ENCODE assay signal across 36 cellular contexts in genomic region chrY:14905894-14906293, GRCh38.
"Had no signal": no experiment of that assay in that cellular context is flagged by ENCODE, and none has a peak within 500 bp of the region (broad histone marks: within the 10 kb centered on the region; RNA-seq: fewer than 3 reads in every experiment).

No MANE protein-coding gene starts in this region.

- H3K4me1 ChIP-seq: adrenal gland, body of pancreas, breast epithelium had no signal

- FAIRE-seq: astrocyte, TTC549 had no signal

- H3K27ac ChIP-seq: adrenal gland, body of pancreas, brain microvascular endothelial cell, breast epithelium, cardiac muscle cell, VCaP had no signal

- ATAC-seq: activated CD8-positive, alpha-beta T cell treated with anti-CD3 and anti-CD28 coated beads for 36 hours; activated naive CD4-positive, alpha-beta T cell treated with anti-CD3 and anti-CD28 coated beads, Interleukin-2, amount 50 U/mL, for 72 hours; activated T-cell treated with anti-CD3 and anti-CD28 coated beads, Interleukin-2, amount 50 U/mL, for 4 hours; activated T-cell treated with anti-CD3 and anti-CD28 coated beads, Interleukin-2, amount 50 U/mL, for 72 hours; activated T-helper 17 cell treated with anti-CD3 and anti-CD28 coated beads, Interleukin-2, amount 50 U/mL, for 72 hours; body of pancreas had no signal

- H3K9me3 ChIP-seq: adrenal gland, body of pancreas, breast epithelium had no signal

- H3K27me3 ChIP-seq: adrenal gland, body of pancreas, brain microvascular endothelial cell, breast epithelium, cardiac muscle cell had no signal

- DNase-seq: activated B cell treated with CpG ODN at 0.5 μM for 24 hours; activated CD4-positive, alpha-beta memory T cell treated with anti-CD3 and anti-CD28 coated beads for 36 hours; activated CD4-positive, alpha-beta T cell treated with anti-CD3 and anti-CD28 coated beads for 4 hours; activated CD4-positive, alpha-beta T cell treated with anti-CD3 and anti-CD28 coated beads, Interleukin-2, amount 10 ng/mL, durations not matched to agents 24 days and 14 days; activated CD4-positive, alpha-beta T cell treated with anti-CD3 and anti-CD28 coated beads, Interleukin-2, amount 50 U/mL, for 1 hour; activated CD4-positive, alpha-beta T cell treated with anti-CD3 and anti-CD28 coated beads, Interleukin-2, amount 50 U/mL, for 4 hours; activated CD4-positive, CD25-positive, alpha-beta regulatory T cell treated with anti-CD3 and anti-CD28 coated beads, Interleukin-2, amount 50 U/mL, for 72 hours; activated CD8-positive, alpha-beta memory T cell treated with anti-CD3 and anti-CD28 coated beads, Interleukin-2, amount 50 U/mL, for 4 hours; activated CD8-positive, alpha-beta T cell treated with anti-CD3 and anti-CD28 coated beads for 36 hours; activated effector memory CD4-positive, alpha-beta T cell treated with anti-CD3 and anti-CD28 coated beads, Interleukin-2, amount 50 U/mL, for 16 hours; activated gamma-delta T cell treated with Interleukin-2 at 50 U/mL for 16 hours; activated naive CD4-positive, alpha-beta T cell; activated naive CD4-positive, alpha-beta T cell treated with anti-CD3 and anti-CD28 coated beads for 36 hours; activated naive CD4-positive, alpha-beta T cell treated with anti-CD3 and anti-CD28 coated beads, Interleukin-2, amount 50 U/mL, for 16 hours; activated naive CD8-positive, alpha-beta T cell treated with anti-CD3 and anti-CD28 coated beads for 36 hours; activated T-cell treated with anti-CD3 and anti-CD28 coated beads for 4 hours; activated T-cell treated with anti-CD3 and anti-CD28 coated beads, Interleukin-2, amount 50 U/mL, for 1 hour; activated T-cell treated with anti-CD3 and anti-CD28 coated beads, Interleukin-2, amount 50 U/mL, for 4 hours; activated T-cell treated with anti-CD3 and anti-CD28 coated beads, Interleukin-2, amount 50 U/mL, for 72 hours; adrenal gland; amniotic stem cell; aorta; body of pancreas; brain microvascular endothelial cell; caudate nucleus; SW 1271; T-helper 1 cell; T-helper 2 cell; T-helper 9 cell had no signal

- H3K36me3 ChIP-seq: adrenal gland, brain microvascular endothelial cell, breast epithelium, cardiac muscle cell had no signal

- H3K4me3 ChIP-seq: adrenal gland, body of pancreas, breast epithelium, cardiac muscle cell had no signal
